1 cellular context compared by ENCODE assay signal in genomic region chr7:151088856-151089699, GRCh38.
TF ChIP-seq lines count a peak whose summit lies in the region.

No MANE protein-coding gene starts in this region.

TF ChIP-seq in HEK293, 187 proteins besides CTCF, POLR2A, EP300 and RAD21 (continued from another document and continues in another):
- TF ChIP-seq AEBP2 (tag by site-specific recombination; IDR thresholded peaks at IDR 0.05; ENCODE audit: borderline replicate concordance) (no peak), ZNF514 (tag by site-specific recombination; IDR thresholded peaks at IDR 0.05) (no peak), REPIN1 (tag by site-specific recombination; IDR thresholded peaks at IDR 0.05; ENCODE audit: low read depth) (no peak), KLF16 (tag by site-specific recombination; IDR thresholded peaks at IDR 0.05) (no peak), PRDM6 (tag by site-specific recombination; IDR thresholded peaks at IDR 0.05) (no peak), ZNF639 (tag by site-specific recombination; IDR thresholded peaks at IDR 0.05) (no peak; the same call in 1 of the 2 replicates), ZNF510 (tag by site-specific recombination; IDR thresholded peaks at IDR 0.05; ENCODE audit: insufficient replicate concordance) (no peak), ZNF157 (tag by site-specific recombination; IDR thresholded peaks at IDR 0.05) (no peak), ZNF214 (tag by site-specific recombination; IDR thresholded peaks at IDR 0.05; ENCODE audit: borderline replicate concordance) (no peak), ZBTB26 (tag by site-specific recombination; optimal IDR thresholded peaks at IDR 0.05) (no peak), PRDM2 (tag by site-specific recombination; IDR thresholded peaks at IDR 0.05; ENCODE audit: borderline replicate concordance) (no peak), PRDM4 (tag by site-specific recombination; IDR thresholded peaks at IDR 0.05) (0 out of 2 replicates have a peak, but pooled peaks have one; percentile 1), ZNF513 (tag by site-specific recombination; IDR thresholded peaks at IDR 0.05) (no peak), MYNN (tag by site-specific recombination; IDR thresholded peaks at IDR 0.05; ENCODE audit: borderline replicate concordance) (no peak), EGR2 (tag by site-specific recombination; IDR thresholded peaks at IDR 0.05; ENCODE audit: low read depth) (peak; percentile 40; the same call in 1 of the 2 replicates), ZBTB7A (tag by site-specific recombination; IDR thresholded peaks at IDR 0.05; ENCODE audit: low read depth) (no peak), ZNF610 (tag by site-specific recombination; IDR thresholded peaks at IDR 0.05; ENCODE audit: borderline replicate concordance) (no peak), ZNF37A (tag by site-specific recombination; IDR thresholded peaks at IDR 0.05) (no peak), ZNF274 (IDR thresholded peaks at IDR 0.05; ENCODE audit: low read length) (no peak), ZNF274 (tag by site-specific recombination; IDR thresholded peaks at IDR 0.05; ENCODE audit: borderline replicate concordance) (no peak), ZNF24 (tag by site-specific recombination; IDR thresholded peaks at IDR 0.05) (no peak), ZNF366 (tag by site-specific recombination; conservative IDR thresholded peaks at IDR 0.05) (0 out of 2 replicates have a peak, but pooled peaks have one; percentile 14), ZNF560 (tag by site-specific recombination; IDR thresholded peaks at IDR 0.05; ENCODE audit: borderline replicate concordance) (no peak), YY1 (tag by site-specific recombination; IDR thresholded peaks at IDR 0.05) (no peak), ZNF549 (tag by site-specific recombination; IDR thresholded peaks at IDR 0.05) (no peak), ZSCAN5A (tag by site-specific recombination; IDR thresholded peaks at IDR 0.05) (no peak), ZNF544 (tag by site-specific recombination; IDR thresholded peaks at IDR 0.05) (no peak), ZNF747 (tag by site-specific recombination; IDR thresholded peaks at IDR 0.05) (no peak), ZNF426 (tag by site-specific recombination; IDR thresholded peaks at IDR 0.05) (no peak), ZNF302 (tag by site-specific recombination; IDR thresholded peaks at IDR 0.05; ENCODE audit: low read depth) (no peak), ZNF223 (tag by site-specific recombination; IDR thresholded peaks at IDR 0.05) (no peak), ZNF488 (tag by site-specific recombination; IDR thresholded peaks at IDR 0.05) (no peak), ZFHX2 (tag by site-specific recombination; conservative IDR thresholded peaks at IDR 0.05) (peak; percentile 42), ZNF76 (tag by site-specific recombination; IDR thresholded peaks at IDR 0.05; ENCODE audit: borderline replicate concordance, low read depth) (no peak), ZNF621 (tag by site-specific recombination; IDR thresholded peaks at IDR 0.05) (no peak), ZNF114 (tag by site-specific recombination; IDR thresholded peaks at IDR 0.05) (no peak), ZNF404 (tag by site-specific recombination; IDR thresholded peaks at IDR 0.05) (no peak), ZBTB44 (tag by site-specific recombination; IDR thresholded peaks at IDR 0.05) (no peak), ZNF571 (tag by site-specific recombination; IDR thresholded peaks at IDR 0.05) (no peak), ZNF248 (tag by site-specific recombination; IDR thresholded peaks at IDR 0.05) (no peak)
